In the genomic region with DNA sequence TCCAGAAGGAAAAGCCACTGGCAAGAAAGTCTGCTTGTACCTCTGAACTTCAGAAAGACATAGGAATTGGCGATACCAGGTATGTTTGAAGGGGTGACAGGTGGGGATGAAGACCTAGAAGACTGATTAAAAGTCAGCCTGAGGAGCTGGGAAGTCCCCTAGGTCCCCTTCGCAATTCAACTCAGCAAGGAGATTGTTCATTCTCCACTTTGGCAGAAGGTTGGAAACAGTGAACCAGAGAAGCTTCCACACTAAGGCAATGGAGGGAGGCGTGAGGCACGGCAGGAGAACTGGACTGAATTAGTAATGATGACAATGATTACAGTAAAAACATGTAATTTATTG, we compare ENCODE assay signal across 14 cellular contexts.
DNase-seq lines count a peak whose midpoint lies in the region; ATAC-seq, FAIRE-seq and TF ChIP-seq lines count a peak whose summit lies in the region.
"Had no signal": no experiment of that assay in that cellular context is flagged by ENCODE, and none has a peak within 500 bp of the region (broad histone marks: within the 10 kb centered on the region; RNA-seq: fewer than 3 reads in every experiment).

No MANE protein-coding gene starts in this region.

- SMC1A ChIA-PET in GM12878 (lab: Charles Lee; ENCODE audit: uncharacterized antibody, unreplicated experiment) = interaction anchor here (0.5 to 4.8 kb wide), 24 partner anchors 12 to 534 kb away, joined by 3 to 65 read pairs (median 4); no protein-coding TSS in a partner anchor

- TF ChIP-seq EP300 in GM12878 (IDR thresholded peaks at IDR 0.05; ENCODE audit: borderline replicate concordance in 1 of 2, control insufficient read depth in 1 of 2, low read depth in 2 of 2, low read length in 2 of 2) = no peak
- no peak for TF ChIP-seq EP300 in SK-N-SH (IDR thresholded peaks at IDR 0.05; ENCODE audit: borderline replicate concordance in 1 of 2, low read depth in 1 of 2, low read length in 1 of 2)

- H3K36me3 Mint-ChIP-seq in GM23338 (ENCODE audit: low read depth) = no peaks in the 10 kb centered on the region
- no peaks in the 10 kb centered on the region for H3K36me3 Mint-ChIP-seq in activated naive CD4-positive, alpha-beta T cell treated with anti-CD3 and anti-CD28 coated beads, Interleukin-2, amount 10 ng/mL, durations not matched to agents 7 days and 5 days
- H3K36me3 Mint-ChIP-seq: natural killer cell treated with Interleukin-12 subunit alpha and Interleukin-12 subunit beta and Interleukin-15 and Interleukin-18, amount 100 ng/mL, for 72 hours had no signal

- H2AFZ ChIP-seq in GM23338 (peak overlapping the region; percentile 74), GM12878 (ENCODE audit: control insufficient read depth, low read depth, low read length) (no peak overlapping the region), SK-N-SH (ENCODE audit: low read depth) (no peak overlapping the region)

- CTCF ChIA-PET in GM12878 (lab: Yijun Ruan, JAX) = interaction anchor here (1.2 to 3.4 kb wide), 5 partner anchors 9 to 50 kb away, joined by 3 to 20 read pairs (median 3); no protein-coding TSS in a partner anchor
- CTCF ChIA-PET in activated naive CD4-positive, alpha-beta T cell treated with anti-CD3 and anti-CD28 coated beads, Interleukin-2, amount 10 ng/mL, durations not matched to agents 7 days and 5 days (lab: Charles Lee) = no interaction called here
- CTCF ChIA-PET in SK-N-SH (lab: Yijun Ruan, JAX) = interaction anchor here (1.3 kb wide), 1 partner anchor 14 kb away, joined by 3 read pairs; no protein-coding TSS in a partner anchor

- no peak for DNase-seq in GM23338 (ENCODE audit: low spot score)
- no peak for DNase-seq in GM12878 (ENCODE audit: low read depth, low spot score)
- DNase-seq in activated naive CD4-positive, alpha-beta T cell treated with anti-CD3 and anti-CD28 coated beads, Interleukin-2, amount 10 ng/mL, durations not matched to agents 7 days and 5 days = no peak
- DNase-seq in SK-N-SH = no peak
- DNase-seq in NCI-H2227 (lab: John Stamatoyannopoulos, UW; ENCODE audit: unreplicated experiment) = no peak
- no peak for DNase-seq in NCI-H2029 treated with DMSO at 0.1 percent for 48 hours (lab: John Stamatoyannopoulos, UW)
- DNase-seq: activated CD4-positive, alpha-beta memory T cell treated with anti-CD3 and anti-CD28 coated beads, Interleukin-2, amount 10 ng/mL, durations not matched to agents 7 days and 5 days; head of caudate nucleus; left ventricle myocardium inferior; T-helper 9 cell had no signal

- in situ Hi-C loops in GM12878 (cut with MboI) = no loop called here

- no peak overlapping the region for H3K27ac ChIP-seq in GM23338 (ENCODE audit: low read depth)
- H3K27ac ChIP-seq in GM12878 (ENCODE audit: control insufficient read depth, insufficient read depth) = peak overlapping the region; percentile 50; the same call in 1 of the 2 replicates
- H3K27ac ChIP-seq in SK-N-SH (ENCODE audit: low read depth in 2 of 2, low read length in 1 of 2) = no peak overlapping the region
- H3K27ac ChIP-seq: breast epithelium, left ventricle myocardium inferior had no signal

- intact Hi-C loops in GM12878 (cut with micrococcal nuclease; ENCODE audit: unreplicated experiment) = loop anchor here (1.0 to 2.0 kb wide), 2 partner anchors 43 to 58 kb away; no protein-coding TSS in a partner anchor

- WGBS in GM12878 (ENCODE audit: insufficient coverage, insufficient replicate concordance, low lambda C conversion rate, missing lambda C conversion rate) = 51% methylated on average over 4 of the region's 4 CpGs
- WGBS in SK-N-SH (ENCODE audit: low lambda C conversion rate) = 52% methylated on average over 4 of the region's 4 CpGs

- FAIRE-seq in GM12878 (lab: Jason Lieb, UNC) = no peak

- TF ChIP-seq POLR2A in GM12878 (IDR thresholded peaks at IDR 0.05; ENCODE audit: low read depth, low read length) = no peak

- H3K36me3 ChIP-seq in GM23338 (ENCODE audit: insufficient read depth) = no peaks in the 10 kb centered on the region
- H3K36me3 ChIP-seq in GM12878 (ENCODE audit: control insufficient read depth in 2 of 2, insufficient read depth in 2 of 2, low read length in 1 of 2) = no peaks in the 10 kb centered on the region
- no peaks in the 10 kb centered on the region for H3K36me3 ChIP-seq in SK-N-SH (replicated peaks in 1 of 2; ENCODE audit: control insufficient read depth in 1 of 2, insufficient read depth in 2 of 2, low read length in 1 of 2)
- H3K36me3 ChIP-seq: breast epithelium, left ventricle myocardium inferior had no signal

- H3K9ac ChIP-seq in GM12878 (ENCODE audit: control insufficient read depth, insufficient read depth, low read length) (no peak overlapping the region), SK-N-SH (no peak overlapping the region)

- H3K27me3 ChIP-seq in GM23338 (ENCODE audit: insufficient read depth) (no peaks in the 10 kb centered on the region), GM12878 (replicated peaks in 1 of 2; ENCODE audit: control insufficient read depth in 2 of 2, insufficient read depth in 2 of 2, low read length in 1 of 2) (no peaks in the 10 kb centered on the region), SK-N-SH (ENCODE audit: insufficient read depth) (no peaks in the 10 kb centered on the region)
- H3K27me3 ChIP-seq: breast epithelium had no signal

- peak; percentile 46 for ATAC-seq in GM19043 (IDR thresholded peaks at IDR 0.05; ENCODE audit: low read depth, unreplicated experiment)
- ATAC-seq in GM23338 = no peak
- ATAC-seq in HG03103 (IDR thresholded peaks at IDR 0.05; ENCODE audit: low read depth, unreplicated experiment) = peak; percentile 30
- ATAC-seq in GM12878 = peak; percentile 76
- ATAC-seq: natural killer cell treated with Interleukin-12 subunit alpha and Interleukin-12 subunit beta and Interleukin-15 and Interleukin-18, amount 100 ng/mL, for 72 hours had no signal

- no peaks in the 10 kb centered on the region; the same call in 2 of the 3 replicates for H3K9me3 ChIP-seq in GM12878 (replicated peaks; ENCODE audit: control insufficient read depth, insufficient read depth, low read length)
- H3K9me3 ChIP-seq in SK-N-SH = no peaks in the 10 kb centered on the region
- H3K9me3 ChIP-seq: breast epithelium had no signal

- H3K9me3 Mint-ChIP-seq in GM23338 = no peaks in the 10 kb centered on the region
- no peaks in the 10 kb centered on the region for H3K9me3 Mint-ChIP-seq in activated naive CD4-positive, alpha-beta T cell treated with anti-CD3 and anti-CD28 coated beads, Interleukin-2, amount 10 ng/mL, durations not matched to agents 7 days and 5 days
- H3K9me3 Mint-ChIP-seq: activated CD4-positive, alpha-beta memory T cell treated with anti-CD3 and anti-CD28 coated beads, Interleukin-2, amount 10 ng/mL, durations not matched to agents 7 days and 5 days; natural killer cell treated with Interleukin-12 subunit alpha and Interleukin-12 subunit beta and Interleukin-15 and Interleukin-18, amount 100 ng/mL, for 72 hours had no signal

- no peaks in the 10 kb centered on the region for H3K27me3 Mint-ChIP-seq in GM23338 (ENCODE audit: insufficient read depth, low read depth, poor library complexity)
- no peaks in the 10 kb centered on the region for H3K27me3 Mint-ChIP-seq in activated naive CD4-positive, alpha-beta T cell treated with anti-CD3 and anti-CD28 coated beads, Interleukin-2, amount 10 ng/mL, durations not matched to agents 7 days and 5 days

- H3K9me2 ChIP-seq in GM23338 (ENCODE audit: insufficient read depth) (no peaks in the 10 kb centered on the region; the same call in 1 of the 2 replicates), SK-N-SH (no peaks in the 10 kb centered on the region)

- H3K4me1 ChIP-seq in GM23338 (ENCODE audit: insufficient read depth) (no peaks in the 10 kb centered on the region), GM12878 (ENCODE audit: control insufficient read depth, insufficient read depth, low read length) (peaks cover 15% of the 10 kb centered on the region), SK-N-SH (ENCODE audit: control insufficient read depth in 1 of 2, insufficient read depth in 2 of 2, low read depth in 1 of 2, low read length in 1 of 2) (no peaks in the 10 kb centered on the region)
- H3K4me1 ChIP-seq: breast epithelium, left ventricle myocardium inferior had no signal

- H3F3A ChIP-seq in GM23338 (replicated peaks; ENCODE audit: low read depth) (no peaks in the 10 kb centered on the region), SK-N-SH (replicated peaks; ENCODE audit: insufficient read depth) (no peaks in the 10 kb centered on the region)

- H3K27ac Mint-ChIP-seq in GM23338 = no peak overlapping the region
- H3K27ac Mint-ChIP-seq in activated naive CD4-positive, alpha-beta T cell treated with anti-CD3 and anti-CD28 coated beads, Interleukin-2, amount 10 ng/mL, durations not matched to agents 7 days and 5 days = no peak overlapping the region
- H3K27ac Mint-ChIP-seq: activated CD4-positive, alpha-beta memory T cell treated with anti-CD3 and anti-CD28 coated beads, Interleukin-2, amount 10 ng/mL, durations not matched to agents 7 days and 5 days; natural killer cell treated with Interleukin-12 subunit alpha and Interleukin-12 subunit beta and Interleukin-15 and Interleukin-18, amount 100 ng/mL, for 72 hours had no signal

- H3K4me1 Mint-ChIP-seq in GM23338 = no peaks in the 10 kb centered on the region
- H3K4me1 Mint-ChIP-seq in activated naive CD4-positive, alpha-beta T cell treated with anti-CD3 and anti-CD28 coated beads, Interleukin-2, amount 10 ng/mL, durations not matched to agents 7 days and 5 days = no peaks in the 10 kb centered on the region
- H3K4me1 Mint-ChIP-seq: activated CD4-positive, alpha-beta memory T cell treated with anti-CD3 and anti-CD28 coated beads, Interleukin-2, amount 10 ng/mL, durations not matched to agents 7 days and 5 days had no signal

- no peak overlapping the region for H3K4me2 ChIP-seq in GM23338
- peak overlapping the region; percentile 49 for H3K4me2 ChIP-seq in GM12878 (ENCODE audit: control insufficient read depth, insufficient read depth)
- H3K4me2 ChIP-seq in SK-N-SH = no peak overlapping the region

- RAD21 ChIA-PET in GM12878 (lab: Charles Lee; ENCODE audit: unreplicated experiment) = interaction anchor here (0.7 to 4.3 kb wide), 17 partner anchors 12 to 125 kb away, joined by 3 to 40 read pairs (median 5); no protein-coding TSS in a partner anchor

- no peak overlapping the region for H3K4me3 Mint-ChIP-seq in GM23338
- H3K4me3 Mint-ChIP-seq in activated naive CD4-positive, alpha-beta T cell treated with anti-CD3 and anti-CD28 coated beads, Interleukin-2, amount 10 ng/mL, durations not matched to agents 7 days and 5 days = no peak overlapping the region
- H3K4me3 Mint-ChIP-seq: activated CD4-positive, alpha-beta memory T cell treated with anti-CD3 and anti-CD28 coated beads, Interleukin-2, amount 10 ng/mL, durations not matched to agents 7 days and 5 days; natural killer cell treated with Interleukin-12 subunit alpha and Interleukin-12 subunit beta and Interleukin-15 and Interleukin-18, amount 100 ng/mL, for 72 hours had no signal

- H4K20me1 ChIP-seq in GM23338 (replicated peaks; ENCODE audit: insufficient read depth) (no peaks in the 10 kb centered on the region), GM12878 (ENCODE audit: control insufficient read depth, insufficient read depth) (no peaks in the 10 kb centered on the region), SK-N-SH (ENCODE audit: insufficient read depth) (no peaks in the 10 kb centered on the region)

- POLR2A ChIA-PET in GM12878 (lab: Charles Lee) (interaction anchor here (0.8 to 3.2 kb wide), 7 partner anchors 11 to 57 kb away, joined by 3 to 18 read pairs (median 5); no protein-coding TSS in a partner anchor), SK-N-SH (lab: Yijun Ruan, JAX) (no interaction called here)

- H3K79me2 ChIP-seq in GM23338 (replicated peaks; ENCODE audit: insufficient read depth) = no peaks in the 10 kb centered on the region
- no peaks in the 10 kb centered on the region for H3K79me2 ChIP-seq in GM12878 (ENCODE audit: control insufficient read depth, insufficient read depth, low read length)
- H3K79me2 ChIP-seq in SK-N-SH (ENCODE audit: insufficient read depth) = no peaks in the 10 kb centered on the region

- TF ChIP-seq RAD21 in GM12878 (IDR thresholded peaks at IDR 0.05; ENCODE audit: insufficient read depth, low read depth, low read length) = no peak
- no peak for TF ChIP-seq RAD21 in SK-N-SH (IDR thresholded peaks at IDR 0.05; ENCODE audit: low read length)

- no peak for TF ChIP-seq CTCF in GM23338 (conservative IDR thresholded peaks at IDR 0.05; ENCODE audit: low read depth in 2 of 2)
- TF ChIP-seq CTCF in GM12878 (IDR thresholded peaks at IDR 0.05 in 2 of 3, conservative IDR thresholded peaks at IDR 0.05 in 1 of 3; ENCODE audit: control insufficient read depth in 2 of 3, extremely low read depth in 1 of 3, insufficient read depth in 1 of 3, low read depth in 3 of 3, low read length in 3 of 3) = no peak
- no peak for TF ChIP-seq CTCF in SK-N-SH (IDR thresholded peaks at IDR 0.05)

- H3K4me3 ChIP-seq in GM23338 = no peak overlapping the region
- no peak overlapping the region for H3K4me3 ChIP-seq in GM12878
- H3K4me3 ChIP-seq in SK-N-SH (ENCODE audit: low read depth in 2 of 2, low read length in 1 of 2) = no peak overlapping the region
- H3K4me3 ChIP-seq: breast epithelium, left ventricle myocardium inferior had no signal

- BruUV-seq in GM12878 (replicated peaks; lab: Mats Ljungman, UMichigan) = TSS peak; percentile 93
